ENCODE assay signal across 1 cellular context in the genomic region with DNA sequence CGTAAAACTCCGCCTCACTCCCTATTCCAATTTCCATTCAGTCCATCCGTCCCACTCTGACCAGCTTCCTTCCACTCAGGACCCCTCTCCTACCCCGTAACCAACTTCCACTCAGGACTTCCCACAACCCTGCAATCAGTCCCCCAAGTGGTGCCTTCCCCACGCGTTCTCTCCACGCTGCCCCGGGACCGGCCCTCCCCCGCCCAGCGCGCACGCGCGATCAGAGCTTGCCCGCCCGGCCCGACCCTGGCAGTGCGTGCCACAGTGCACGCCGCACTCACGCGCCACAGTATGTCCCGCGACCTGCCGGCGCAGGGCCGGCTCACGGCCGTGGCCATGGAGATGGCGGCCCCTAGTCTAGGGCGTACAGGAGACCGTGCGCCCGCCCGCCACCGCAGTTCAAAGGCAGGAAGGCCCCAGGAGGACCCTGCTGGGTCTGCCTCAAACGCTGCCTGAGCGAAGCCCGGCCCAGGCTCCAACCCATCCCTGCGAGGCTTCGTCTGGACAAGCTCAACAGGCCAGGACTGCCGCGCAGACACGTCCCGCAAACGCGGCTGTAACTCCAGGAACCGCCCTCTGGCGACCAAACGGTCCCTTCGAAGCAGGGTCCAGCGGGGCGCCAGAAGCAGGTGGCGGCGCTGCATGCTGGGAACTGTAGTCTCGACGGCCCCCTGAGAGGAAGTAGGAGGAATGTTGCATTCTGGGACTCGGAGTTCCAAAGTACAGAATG.
A peak's percentile ranks its signal among the peaks of the same experiment; 100 is the strongest.
TF ChIP-seq lines count a peak whose summit lies in the region.

A gene with protein sequence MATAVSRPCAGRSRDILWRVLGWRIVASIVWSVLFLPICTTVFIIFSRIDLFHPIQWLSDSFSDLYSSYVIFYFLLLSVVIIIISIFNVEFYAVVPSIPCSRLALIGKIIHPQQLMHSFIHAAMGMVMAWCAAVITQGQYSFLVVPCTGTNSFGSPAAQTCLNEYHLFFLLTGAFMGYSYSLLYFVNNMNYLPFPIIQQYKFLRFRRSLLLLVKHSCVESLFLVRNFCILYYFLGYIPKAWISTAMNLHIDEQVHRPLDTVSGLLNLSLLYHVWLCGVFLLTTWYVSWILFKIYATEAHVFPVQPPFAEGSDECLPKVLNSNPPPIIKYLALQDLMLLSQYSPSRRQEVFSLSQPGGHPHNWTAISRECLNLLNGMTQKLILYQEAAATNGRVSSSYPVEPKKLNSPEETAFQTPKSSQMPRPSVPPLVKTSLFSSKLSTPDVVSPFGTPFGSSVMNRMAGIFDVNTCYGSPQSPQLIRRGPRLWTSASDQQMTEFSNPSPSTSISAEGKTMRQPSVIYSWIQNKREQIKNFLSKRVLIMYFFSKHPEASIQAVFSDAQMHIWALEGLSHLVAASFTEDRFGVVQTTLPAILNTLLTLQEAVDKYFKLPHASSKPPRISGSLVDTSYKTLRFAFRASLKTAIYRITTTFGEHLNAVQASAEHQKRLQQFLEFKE (minus strand): TSS at position 373 of the 730 bp plus-strand sequence. CDS start 35 bp downstream, at position 338.

TF ChIP-seq in K562, 482 proteins besides CTCF, POLR2A, EP300 and RAD21 (continued from another document and continues in another):
- TF ChIP-seq, protein P1, sequence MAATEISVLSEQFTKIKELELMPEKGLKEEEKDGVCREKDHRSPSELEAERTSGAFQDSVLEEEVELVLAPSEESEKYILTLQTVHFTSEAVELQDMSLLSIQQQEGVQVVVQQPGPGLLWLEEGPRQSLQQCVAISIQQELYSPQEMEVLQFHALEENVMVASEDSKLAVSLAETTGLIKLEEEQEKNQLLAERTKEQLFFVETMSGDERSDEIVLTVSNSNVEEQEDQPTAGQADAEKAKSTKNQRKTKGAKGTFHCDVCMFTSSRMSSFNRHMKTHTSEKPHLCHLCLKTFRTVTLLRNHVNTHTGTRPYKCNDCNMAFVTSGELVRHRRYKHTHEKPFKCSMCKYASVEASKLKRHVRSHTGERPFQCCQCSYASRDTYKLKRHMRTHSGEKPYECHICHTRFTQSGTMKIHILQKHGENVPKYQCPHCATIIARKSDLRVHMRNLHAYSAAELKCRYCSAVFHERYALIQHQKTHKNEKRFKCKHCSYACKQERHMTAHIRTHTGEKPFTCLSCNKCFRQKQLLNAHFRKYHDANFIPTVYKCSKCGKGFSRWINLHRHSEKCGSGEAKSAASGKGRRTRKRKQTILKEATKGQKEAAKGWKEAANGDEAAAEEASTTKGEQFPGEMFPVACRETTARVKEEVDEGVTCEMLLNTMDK (IDR thresholded peaks at IDR 0.05; ENCODE audit: borderline replicate concordance, insufficient read depth, low read depth, low read length, poor library complexity, severe bottlenecking): peak; percentile 67
- TF ChIP-seq ESRRB (CRISPR knock-in tag; IDR thresholded peaks at IDR 0.05; ENCODE audit: borderline replicate concordance): no peak
- peak; percentile 97; the same call in 1 of the 2 replicates for TF ChIP-seq ZNF589 (CRISPR knock-in tag; IDR thresholded peaks at IDR 0.05; ENCODE audit: low read depth)
- TF ChIP-seq SMAD3 (CRISPR knock-in tag; conservative IDR thresholded peaks at IDR 0.05): peak; percentile 89
- TF ChIP-seq ID3 (CRISPR knock-in tag; IDR thresholded peaks at IDR 0.05): no peak
- TF ChIP-seq ID3 (tag; IDR thresholded peaks at IDR 0.05): peak; percentile 95
- no peak for TF ChIP-seq POLR3G (IDR thresholded peaks at IDR 0.05; ENCODE audit: extremely low read depth, insufficient read length, insufficient replicate concordance)
- TF ChIP-seq FOXK2 (conservative IDR thresholded peaks at IDR 0.05 in 1 of 2, IDR thresholded peaks at IDR 0.05 in 1 of 2; ENCODE audit: low read depth in 2 of 2): peak in 1 of 2 experiments; percentile 35; a peak in 1 of 4 replicates
- TF ChIP-seq, protein P2, sequence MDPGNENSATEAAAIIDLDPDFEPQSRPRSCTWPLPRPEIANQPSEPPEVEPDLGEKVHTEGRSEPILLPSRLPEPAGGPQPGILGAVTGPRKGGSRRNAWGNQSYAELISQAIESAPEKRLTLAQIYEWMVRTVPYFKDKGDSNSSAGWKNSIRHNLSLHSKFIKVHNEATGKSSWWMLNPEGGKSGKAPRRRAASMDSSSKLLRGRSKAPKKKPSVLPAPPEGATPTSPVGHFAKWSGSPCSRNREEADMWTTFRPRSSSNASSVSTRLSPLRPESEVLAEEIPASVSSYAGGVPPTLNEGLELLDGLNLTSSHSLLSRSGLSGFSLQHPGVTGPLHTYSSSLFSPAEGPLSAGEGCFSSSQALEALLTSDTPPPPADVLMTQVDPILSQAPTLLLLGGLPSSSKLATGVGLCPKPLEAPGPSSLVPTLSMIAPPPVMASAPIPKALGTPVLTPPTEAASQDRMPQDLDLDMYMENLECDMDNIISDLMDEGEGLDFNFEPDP (CRISPR knock-in tag; IDR thresholded peaks at IDR 0.05): peak; percentile 69; the same call in 1 of the 2 replicates
- no peak for TF ChIP-seq ZNF407 (IDR thresholded peaks at IDR 0.05; ENCODE audit: low read depth)
- no peak for TF ChIP-seq THRAP3 (IDR thresholded peaks at IDR 0.05; ENCODE audit: borderline replicate concordance)
- TF ChIP-seq KLF6 (CRISPR knock-in tag; IDR thresholded peaks at IDR 0.05; ENCODE audit: borderline replicate concordance): peak; percentile 93
- peak; percentile 74 for TF ChIP-seq ZNF431 (CRISPR knock-in tag; IDR thresholded peaks at IDR 0.05)
- TF ChIP-seq NEUROD1 (IDR thresholded peaks at IDR 0.05; ENCODE audit: borderline replicate concordance, low read depth, low read length, partially characterized antibody): peak; percentile 88
- TF ChIP-seq, protein P3, sequence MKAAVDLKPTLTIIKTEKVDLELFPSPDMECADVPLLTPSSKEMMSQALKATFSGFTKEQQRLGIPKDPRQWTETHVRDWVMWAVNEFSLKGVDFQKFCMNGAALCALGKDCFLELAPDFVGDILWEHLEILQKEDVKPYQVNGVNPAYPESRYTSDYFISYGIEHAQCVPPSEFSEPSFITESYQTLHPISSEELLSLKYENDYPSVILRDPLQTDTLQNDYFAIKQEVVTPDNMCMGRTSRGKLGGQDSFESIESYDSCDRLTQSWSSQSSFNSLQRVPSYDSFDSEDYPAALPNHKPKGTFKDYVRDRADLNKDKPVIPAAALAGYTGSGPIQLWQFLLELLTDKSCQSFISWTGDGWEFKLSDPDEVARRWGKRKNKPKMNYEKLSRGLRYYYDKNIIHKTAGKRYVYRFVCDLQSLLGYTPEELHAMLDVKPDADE (conservative IDR thresholded peaks at IDR 0.05; ENCODE audit: control insufficient read depth, low read depth, low read length): peak; percentile 100
- peak in 1 of 2 experiments; percentile 80; a peak in 2 of 4 replicates for TF ChIP-seq SRF (CRISPR knock-in tag; IDR thresholded peaks at IDR 0.05)
- no peak for TF ChIP-seq CC2D1A (IDR thresholded peaks at IDR 0.05)
- no peak for TF ChIP-seq ZNF140 (CRISPR knock-in tag; IDR thresholded peaks at IDR 0.05)
- TF ChIP-seq NR2F6 (CRISPR knock-in tag; IDR thresholded peaks at IDR 0.05): no peak
- no peak for TF ChIP-seq HMG20B (CRISPR knock-in tag; IDR thresholded peaks at IDR 0.05)
- peak; percentile 63 for TF ChIP-seq RBM39 (optimal IDR thresholded peaks at IDR 0.05; ENCODE audit: low read depth, low read length)
- peak; percentile 90 for TF ChIP-seq SUPT5H (IDR thresholded peaks at IDR 0.05)
- peak; percentile 97 for TF ChIP-seq E2F1 (CRISPR knock-in tag; IDR thresholded peaks at IDR 0.05)
- TF ChIP-seq, protein P4, sequence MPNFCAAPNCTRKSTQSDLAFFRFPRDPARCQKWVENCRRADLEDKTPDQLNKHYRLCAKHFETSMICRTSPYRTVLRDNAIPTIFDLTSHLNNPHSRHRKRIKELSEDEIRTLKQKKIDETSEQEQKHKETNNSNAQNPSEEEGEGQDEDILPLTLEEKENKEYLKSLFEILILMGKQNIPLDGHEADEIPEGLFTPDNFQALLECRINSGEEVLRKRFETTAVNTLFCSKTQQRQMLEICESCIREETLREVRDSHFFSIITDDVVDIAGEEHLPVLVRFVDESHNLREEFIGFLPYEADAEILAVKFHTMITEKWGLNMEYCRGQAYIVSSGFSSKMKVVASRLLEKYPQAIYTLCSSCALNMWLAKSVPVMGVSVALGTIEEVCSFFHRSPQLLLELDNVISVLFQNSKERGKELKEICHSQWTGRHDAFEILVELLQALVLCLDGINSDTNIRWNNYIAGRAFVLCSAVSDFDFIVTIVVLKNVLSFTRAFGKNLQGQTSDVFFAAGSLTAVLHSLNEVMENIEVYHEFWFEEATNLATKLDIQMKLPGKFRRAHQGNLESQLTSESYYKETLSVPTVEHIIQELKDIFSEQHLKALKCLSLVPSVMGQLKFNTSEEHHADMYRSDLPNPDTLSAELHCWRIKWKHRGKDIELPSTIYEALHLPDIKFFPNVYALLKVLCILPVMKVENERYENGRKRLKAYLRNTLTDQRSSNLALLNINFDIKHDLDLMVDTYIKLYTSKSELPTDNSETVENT (CRISPR knock-in tag; IDR thresholded peaks at IDR 0.05): peak; percentile 75
- peak; percentile 75; the same call in 1 of the 2 replicates for TF ChIP-seq CBFB (CRISPR knock-in tag; IDR thresholded peaks at IDR 0.05)
- TF ChIP-seq KHSRP (IDR thresholded peaks at IDR 0.05): no peak
- TF ChIP-seq FOXJ2 (tag; IDR thresholded peaks at IDR 0.05): peak; percentile 95
- peak; percentile 97 for TF ChIP-seq GABPA (tag; conservative IDR thresholded peaks at IDR 0.05; ENCODE audit: low read depth)
- TF ChIP-seq GATAD2A (IDR thresholded peaks at IDR 0.05): peak; percentile 59; the same call in 1 of the 2 replicates
- TF ChIP-seq MITF (IDR thresholded peaks at IDR 0.05): no peak
- TF ChIP-seq ZNF707 (CRISPR knock-in tag; conservative IDR thresholded peaks at IDR 0.05): no peak
- peak; percentile 96 for TF ChIP-seq ELF4 (CRISPR knock-in tag; IDR thresholded peaks at IDR 0.05)
- TF ChIP-seq PHF20 (IDR thresholded peaks at IDR 0.05; ENCODE audit: partially characterized antibody): peak; percentile 71
- TF ChIP-seq BCL6 (CRISPR knock-in tag; IDR thresholded peaks at IDR 0.05): peak; percentile 84; the same call in 1 of the 2 replicates
- no peak for TF ChIP-seq TGIF2 (CRISPR knock-in tag; IDR thresholded peaks at IDR 0.05)
